ENCODE assay signal across 8 cellular contexts in genomic region chr6:7389451-7390217, GRCh38. TPM values are rescaled to one million over a fixed set of nuclear protein-coding genes. Genes with fewer than 3 reads are reported as not detected.
DNase-seq lines count a peak whose midpoint lies in the region; ATAC-seq and TF ChIP-seq lines count a peak whose summit lies in the region.

Gene CAGE1, minus strand, starts transcription at chr6:7389742. Its CDS starts 2,569 bp downstream, at chr6:7387173.
Gene RIOK1, plus strand, starts transcription at chr6:7389808. Its CDS starts 195 bp downstream, at chr6:7390003.

- H3K27ac Mint-ChIP-seq in CD4-positive, CD25-positive, alpha-beta regulatory T cell: peak within 1 kb of the TSS; percentile 93 to 99 (median 97)

- H3K27ac ChIP-seq in CD4-positive, CD25-positive, alpha-beta regulatory T cell (ENCODE audit: insufficient read depth, low read length, poor library complexity, severe bottlenecking): peak within 1 kb of the TSS; percentile 99
- H3K27ac ChIP-seq in dorsolateral prefrontal cortex: peak within 1 kb of the TSS; percentile 44 to 96 (median 84)

- peak in 44 of 56 donors; percentile 5 to 52 (median 30) for TF ChIP-seq CTCF in dorsolateral prefrontal cortex (IDR thresholded peaks at IDR 0.05 in 54 of 56, conservative IDR thresholded peaks at IDR 0.05 in 2 of 56; ENCODE audit: low read depth in 1 of 56, partially characterized antibody in 56 of 56)
- TF ChIP-seq CTCF in lower leg skin (IDR thresholded peaks at IDR 0.05): no peak

- peak within 1 kb of the TSS; percentile 97 for H3K4me3 ChIP-seq in CD4-positive, CD25-positive, alpha-beta regulatory T cell (ENCODE audit: low read depth, low read length)
- H3K4me3 ChIP-seq in dorsolateral prefrontal cortex (peak within 1 kb of the TSS; percentile 43 to 99 (median 87)), lower leg skin (ENCODE audit: low read depth, poor library complexity, severe bottlenecking) (peak within 1 kb of the TSS; percentile 68)

- peaks cover 20 to 52% (median 32%) of the 10 kb centered on the region in 4 donors for H3K4me1 Mint-ChIP-seq in CD4-positive, CD25-positive, alpha-beta regulatory T cell

- 0 to 1% methylated on average over 58 to 60 of the region's 62 CpGs for WGBS in lower leg skin, 2 donors

- no peaks in the 10 kb centered on the region for H3K9me3 Mint-ChIP-seq in CD4-positive, CD25-positive, alpha-beta regulatory T cell

- intact Hi-C loops in dorsolateral prefrontal cortex (cut with DNase I): loop anchor here (1.0 kb wide), 1 partner anchor 76 kb away; the partner anchor contains the start of gene SSR1 (in 2 of the 2)
- intact Hi-C loops in lower leg skin (cut with DNase I; ENCODE audit: low total_unique reads): no loop called here

- peaks cover 15% of the 10 kb centered on the region for H3K36me3 ChIP-seq in CD4-positive, CD25-positive, alpha-beta regulatory T cell (ENCODE audit: control insufficient read depth, insufficient read depth, low read length)

- peak; percentile 97 to 98 for ATAC-seq in CD4-positive, CD25-positive, alpha-beta regulatory T cell (ENCODE audit: low read depth in 2 of 2)
- ATAC-seq in GM19397 (IDR thresholded peaks at IDR 0.05; ENCODE audit: unreplicated experiment): peak; percentile 97
- ATAC-seq in HG03565 (IDR thresholded peaks at IDR 0.05; ENCODE audit: unreplicated experiment): peak; percentile 86

- peaks cover 14% of the 10 kb centered on the region for H3K36me3 Mint-ChIP-seq in CD4-positive, CD25-positive, alpha-beta regulatory T cell

- DNase-seq in CD4-positive, CD25-positive, alpha-beta regulatory T cell: peak; percentile 91 to 98 (median 94)
- DNase-seq in NCI-H748 treated with DMSO at 0.1 percent for 48 hours (lab: John Stamatoyannopoulos, UW) (peak; percentile 91), dorsolateral prefrontal cortex (peak; percentile 88 to 97 (median 94)), lower leg skin (ENCODE audit: low spot score in 2 of 2) (peak; percentile 92 to 99)
- peak; percentile 97 for DNase-seq in activated CD4-positive, alpha-beta T cell treated with anti-CD3 and anti-CD28 coated beads, Interleukin-2, amount 50 U/mL, for 48 hours
- peak; percentile 93 to 95 for DNase-seq in stimulated activated CD4-positive, alpha-beta T cell treated with anti-CD3 and anti-CD28 coated beads, Interleukin-4, amount 100 ng/mL, for 4 hours

- H3K4me3 Mint-ChIP-seq in CD4-positive, CD25-positive, alpha-beta regulatory T cell: peak within 1 kb of the TSS; percentile 93 to 98 (median 95)

- no peaks in the 10 kb centered on the region for H3K9me3 ChIP-seq in CD4-positive, CD25-positive, alpha-beta regulatory T cell (ENCODE audit: control insufficient read depth in 2 of 2, low read length in 2 of 2)

- peak in 1 of 2 donors; percentile 6 for TF ChIP-seq POLR2A in lower leg skin (IDR thresholded peaks at IDR 0.05)

- no peaks in the 10 kb centered on the region for H3K27me3 ChIP-seq in CD4-positive, CD25-positive, alpha-beta regulatory T cell (ENCODE audit: control insufficient read depth, insufficient read depth, low read length)
- no peaks in the 10 kb centered on the region for H3K27me3 ChIP-seq in dorsolateral prefrontal cortex

- peaks cover 31% of the 10 kb centered on the region for H3K4me1 ChIP-seq in CD4-positive, CD25-positive, alpha-beta regulatory T cell (ENCODE audit: control insufficient read depth, insufficient read depth, low read length, poor library complexity, severe bottlenecking)

- no peaks in the 10 kb centered on the region for H3K27me3 Mint-ChIP-seq in CD4-positive, CD25-positive, alpha-beta regulatory T cell

RNA-seq across cellular contexts. Expression of gene CAGE1, which starts in this region (rescaled TPM):
- 0.57 TPM for total RNA-seq in CD4-positive, CD25-positive, alpha-beta regulatory T cell
- polyA plus RNA-seq in CD4-positive, CD25-positive, alpha-beta regulatory T cell: under 1 TPM in 1 of 4 donors, not detected in 3; 0.08 TPM
- total RNA-seq in dorsolateral prefrontal cortex (under 1 TPM in 21 of 120 experiments, not detected in 99; 0.14 to 0.63 (median 0.23) TPM), lower leg skin (not detected)

RNA-seq across cellular contexts. Expression of gene RIOK1, which starts in this region (rescaled TPM):
- total RNA-seq in CD4-positive, CD25-positive, alpha-beta regulatory T cell: 51.3 TPM
- 10 to 100 TPM; 15.9 to 19.4 (median 16.3) TPM for polyA plus RNA-seq in CD4-positive, CD25-positive, alpha-beta regulatory T cell
- total RNA-seq in dorsolateral prefrontal cortex: 10 to 100 TPM in 87 of 120 experiments, 1 to 10 TPM in 33; 5.9 to 18.7 (median 11.8) TPM
- 10 to 100 TPM; 13.1 to 17.5 (median 14.6) TPM for total RNA-seq in lower leg skin

Comparison
In these comparisons a context has a peak if more than half of its experiments do, and no peak if none do; other contexts are left out.
1. Peak in every context shown above with its lines: DNase-seq, ATAC-seq, H3K4me3 ChIP-seq and H3K27ac ChIP-seq.
2. CTCF ChIP-seq: peak in dorsolateral prefrontal cortex (44 of 56); none in lower leg skin (0 of 3).